In the genomic region with DNA sequence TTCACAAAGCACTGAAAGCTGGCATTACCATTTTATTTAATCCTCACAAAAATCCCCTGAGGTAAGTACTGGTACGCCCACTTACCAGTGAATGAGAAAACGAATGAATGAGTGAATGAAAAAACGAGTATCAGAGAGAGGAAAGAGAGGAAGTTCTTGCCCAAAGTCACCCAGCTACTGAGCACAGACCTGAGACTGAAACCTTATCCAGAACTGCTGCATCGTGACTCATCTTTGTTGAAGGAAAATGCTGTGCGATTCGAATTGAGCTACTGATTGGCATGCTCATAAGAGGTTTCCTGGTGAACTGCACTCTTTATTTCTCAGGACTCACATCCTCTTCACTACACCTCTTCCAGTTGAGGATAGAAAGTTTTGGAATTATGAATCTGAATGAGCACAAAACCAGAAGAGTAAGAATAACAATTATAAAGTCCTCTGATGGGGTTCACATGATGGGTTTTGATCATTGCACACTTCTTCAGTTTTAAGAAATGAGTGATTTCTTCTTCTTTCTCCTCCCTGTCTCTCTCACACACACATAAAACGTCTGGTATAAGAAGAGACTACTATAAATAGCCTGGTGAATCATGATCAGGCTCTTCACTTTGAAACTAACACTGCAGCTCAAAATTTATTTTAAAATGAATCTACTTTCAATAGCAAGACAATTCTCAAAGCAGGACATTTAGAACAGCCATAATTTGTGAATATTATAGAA, we compare ENCODE assay signal across 8 cellular contexts. TPM values are rescaled to one million over a fixed set of nuclear protein-coding genes. Genes with fewer than 3 reads are reported as not detected.
A peak's percentile ranks its signal among the peaks of the same experiment; 100 is the strongest.
DNase-seq lines count a peak whose midpoint lies in the region; ATAC-seq and TF ChIP-seq lines count a peak whose summit lies in the region.

No MANE protein-coding gene starts in this region.

- H3K36me3 ChIP-seq in vagina: no peaks in the 10 kb centered on the region

- no peak for TF ChIP-seq CTCF in vagina (IDR thresholded peaks at IDR 0.05)

- peaks cover 11% of the 10 kb centered on the region for H3K4me1 ChIP-seq in vagina

- H3K9me3 ChIP-seq in vagina: no peaks in the 10 kb centered on the region

- no peak for TF ChIP-seq POLR2A in vagina (IDR thresholded peaks at IDR 0.05)

- no peaks in the 10 kb centered on the region for H3K27me3 ChIP-seq in vagina

- H3K27ac ChIP-seq in vagina: no peak overlapping the region

- peak; percentile 41 for ATAC-seq in HG03442 (IDR thresholded peaks at IDR 0.05; ENCODE audit: unreplicated experiment)

- peak; percentile 25 for DNase-seq in stimulated activated CD4-positive, alpha-beta T cell treated with anti-CD3 and anti-CD28 coated beads, Interleukin-12 subunit alpha, Interleukin-12 subunit beta, amount 100 ng/mL, for 4 hours
- no peak for DNase-seq in stimulated activated CD4-positive, alpha-beta T cell treated with anti-CD3 and anti-CD28 coated beads, Interleukin-2, amount 100 ng/mL, for 48 hours
- DNase-seq in activated CD4-positive, alpha-beta T cell treated with anti-CD3 and anti-CD28 coated beads, Interleukin-2, amount 50 U/mL, for 48 hours: peak; percentile 33 to 51
- peak; percentile 42 for DNase-seq in inferior parietal cortex (ENCODE audit: extremely low spot score)
- DNase-seq in SHP77 treated with DMSO at 0.1 percent for 48 hours (lab: John Stamatoyannopoulos, UW): no peak
- no peak for DNase-seq in vagina (ENCODE audit: extremely low spot score in 2 of 2)
- DNase-seq in posterior vena cava (ENCODE audit: low spot score): no peak

- H3K4me3 ChIP-seq in vagina: no peak overlapping the region

- intact Hi-C loops in vagina (cut with DNase I): no loop called here
- intact Hi-C loops in posterior vena cava (cut with DNase I): loop anchor here in 1 of 2 donors (10.0 kb wide), 1 partner anchor 165 kb away; no protein-coding TSS in a partner anchor

RNA-seq across cellular contexts. Expression of gene IL12RB2, which starts 32.1 kb away (rescaled TPM):
- total RNA-seq in vagina (0.74 TPM), posterior vena cava (1 to 10 TPM; 1.1 to 2.8 TPM)

Comparison
In these comparisons a context has a peak if more than half of its experiments do, and no peak if none do; other contexts are left out.
1. DNase-seq: peak in stimulated activated CD4-positive, alpha-beta T cell treated with anti-CD3 and anti-CD28 coated beads, Interleukin-12 subunit alpha, Interleukin-12 subunit beta, amount 100 ng/mL, for 4 hours (single experiment), activated CD4-positive, alpha-beta T cell treated with anti-CD3 and anti-CD28 coated beads, Interleukin-2, amount 50 U/mL, for 48 hours (2 of 2) and inferior parietal cortex (single experiment); none in stimulated activated CD4-positive, alpha-beta T cell treated with anti-CD3 and anti-CD28 coated beads, Interleukin-2, amount 100 ng/mL, for 48 hours (0 of 2), SHP77 treated with DMSO at 0.1 percent for 48 hours (single experiment), vagina (0 of 2) and posterior vena cava (single experiment).